In genomic region chr1:203168256-203168786, GRCh38 we compare ENCODE assay signal across 30 cellular contexts. TPM values are rescaled to one million over a fixed set of nuclear protein-coding genes. Genes with fewer than 3 reads are reported as not detected.
DNase-seq lines count a peak whose midpoint lies in the region; FAIRE-seq and TF ChIP-seq lines count a peak whose summit lies in the region.
"Had no signal": no experiment of that assay in that cellular context is flagged by ENCODE, and none has a peak within 500 bp of the region (broad histone marks: within the 10 kb centered on the region; RNA-seq: fewer than 3 reads in every experiment).

No MANE protein-coding gene starts in this region.

- 82% methylated on average over 12 of the region's 12 CpGs; no CpG with 5 or more reads in 1 of the 2 experiments for WGBS in H1 (ENCODE audit: extremely low coverage in 1 of 2, insufficient coverage in 1 of 2, insufficient read length in 1 of 2, insufficient replicate concordance in 2 of 2, low coverage in 1 of 2, low lambda C conversion rate in 2 of 2, missing lambda C conversion rate in 1 of 2), 2 experiments
- no CpG with 5 or more reads among the region's 12 CpGs for WGBS in neuronal stem cell (ENCODE audit: extremely low coverage in 2 of 2, insufficient read length in 2 of 2, insufficient replicate concordance in 1 of 2), 2 donors

- no peaks in the 10 kb centered on the region for H4K20me1 ChIP-seq in H1 (replicated peaks in 1 of 2; ENCODE audit: control insufficient read depth in 1 of 2, insufficient read depth in 2 of 2, low read length in 2 of 2)

- no peak overlapping the region for H2AK5ac ChIP-seq in H1 (ENCODE audit: low read depth, low read length)
- peak overlapping the region; percentile 3 for H2AK5ac ChIP-seq in neuronal stem cell (ENCODE audit: low read depth, low read length)

- no peak for FAIRE-seq in H1 (lab: Jason Lieb, UNC)
- FAIRE-seq: GM12878 had no signal

- no peaks in the 10 kb centered on the region for H3K79me1 ChIP-seq in H1 (ENCODE audit: low read depth, low read length)
- no peaks in the 10 kb centered on the region for H3K79me1 ChIP-seq in neuronal stem cell (ENCODE audit: low read depth, low read length)

- H2BK5ac ChIP-seq in H1 (ENCODE audit: low read depth, low read length) (no peak overlapping the region), neuronal stem cell (ENCODE audit: low read length) (no peak overlapping the region)

- no peak overlapping the region for H3K4me2 ChIP-seq in H1 (ENCODE audit: insufficient read depth in 1 of 2, low read depth in 2 of 2, low read length in 2 of 2)
- no peak overlapping the region for H3K4me2 ChIP-seq in neuronal stem cell (ENCODE audit: insufficient read depth, low read length, poor library complexity, severe bottlenecking)
- H3K4me2 ChIP-seq: PC-9 had no signal

- no peaks in the 10 kb centered on the region for H3K79me2 ChIP-seq in H1 (ENCODE audit: control insufficient read depth in 1 of 2, insufficient read depth in 2 of 2, low read length in 2 of 2)

- H3K14ac ChIP-seq in H1 (ENCODE audit: insufficient read length) (no peak overlapping the region), neuronal stem cell (ENCODE audit: low read length) (no peak overlapping the region)

- H3K18ac ChIP-seq in H1 (ENCODE audit: extremely low read depth, low read length) (no peak overlapping the region), neuronal stem cell (ENCODE audit: low read length) (peak overlapping the region; percentile 72)

- H2BK12ac ChIP-seq in H1 (ENCODE audit: low read depth, low read length) = no peak overlapping the region
- no peak overlapping the region for H2BK12ac ChIP-seq in neuronal stem cell (ENCODE audit: low read length)

- H4K91ac ChIP-seq in H1 (replicated peaks; ENCODE audit: insufficient read length, low read length) (no peak overlapping the region), neuronal stem cell (ENCODE audit: low read depth, low read length, poor library complexity) (no peak overlapping the region)

- peak overlapping the region; percentile 29; the same call in 1 of the 2 replicates for H2BK15ac ChIP-seq in H1 (ENCODE audit: low read length)
- H2BK15ac ChIP-seq in neuronal stem cell (ENCODE audit: low read length) = no peak overlapping the region

- peak; percentile 46 for DNase-seq in activated effector memory CD4-positive, alpha-beta T cell treated with anti-CD3 and anti-CD28 coated beads, Interleukin-2, amount 50 U/mL, for 16 hours
- DNase-seq in activated effector memory CD4-positive, alpha-beta T cell treated with Interleukin-2 at 50 U/mL for 16 hours = no peak
- DNase-seq in H1 (ENCODE audit: low read depth in 1 of 2, low spot score in 2 of 2) (no peak), neuronal stem cell (ENCODE audit: low spot score) (no peak), HPDE6-E6E7 (ENCODE audit: extremely low spot score) (no peak), hippocampal formation (lab: John Stamatoyannopoulos, UW) (no peak)
- DNase-seq in NK-92 treated with Interleukin-12 subunit alpha and Interleukin-12 subunit beta, amount 100 ng/mL, for 24 hours (lab: John Stamatoyannopoulos, UW) = no peak
- no peak for DNase-seq in stimulated activated CD4-positive, alpha-beta T cell treated with anti-CD3 and anti-CD28 coated beads, Interleukin-12 subunit alpha, Interleukin-12 subunit beta, amount 100 ng/mL, for 4 hours
- DNase-seq: 8988T; ACHN; C1 segment of cervical spinal cord; CD4-positive, alpha-beta memory T cell; DMS 273 treated with DMSO at 0.1 percent for 48 hours; DMS79; EL; GDM1; NCI-H1092; NCI-H1436; NCI-H187; NCI-H2081 treated with DMSO at 0.1 percent for 48 hours; NCI-H2171; NCI-H226; NCI-H510A treated with DMSO at 0.1 percent for 48 hours; NCI-H748 treated with DMSO at 0.1 percent for 48 hours; PC-9 had no signal

- H3K27me3 ChIP-seq in H1 (replicated peaks in 1 of 4; ENCODE audit: control insufficient read depth in 3 of 4, extremely low read depth in 1 of 4, insufficient read depth in 3 of 4, low read length in 3 of 4) (no peaks in the 10 kb centered on the region), neuronal stem cell (ENCODE audit: control insufficient read depth in 3 of 3, insufficient read depth in 3 of 3, low read depth in 1 of 3, low read length in 3 of 3) (no peaks in the 10 kb centered on the region)

- no peaks in the 10 kb centered on the region for H3K23me2 ChIP-seq in H1 (ENCODE audit: low read depth, low read length)

- no peak for TF ChIP-seq RAD21 in H1 (IDR thresholded peaks at IDR 0.05 in 1 of 2, conservative IDR thresholded peaks at IDR 0.05 in 1 of 2; ENCODE audit: low read depth in 2 of 2, low read length in 2 of 2)

- H3K4ac ChIP-seq in H1 (replicated peaks; ENCODE audit: insufficient read length, low read depth, low read length) (no peak overlapping the region), neuronal stem cell (ENCODE audit: low read length) (no peak overlapping the region)

- TF ChIP-seq CTCF in H1 (IDR thresholded peaks at IDR 0.05; ENCODE audit: control extremely low read depth in 1 of 3, insufficient read depth in 1 of 3, low read depth in 1 of 3, low read length in 3 of 3) = no peak

- POLR2A ChIA-PET in H1 (lab: Charles Lee; ENCODE audit: partially characterized antibody) = no interaction called here

- H3K4me1 ChIP-seq in H1 (replicated peaks in 1 of 4; ENCODE audit: control insufficient read depth in 3 of 4, insufficient read depth in 4 of 4, low read length in 3 of 4) (peaks cover 0 to 5% (median 0%) of the 10 kb centered on the region in 4 experiments; a peak in 3 of 7 replicates), neuronal stem cell (ENCODE audit: control insufficient read depth in 2 of 2, insufficient read depth in 1 of 2, low read depth in 1 of 2, low read length in 2 of 2) (peaks cover 0 to 9% of the 10 kb centered on the region in 2 donors)
- H3K4me1 ChIP-seq: SJSA1 had no signal

- no peak for TF ChIP-seq POLR2A in H1 (IDR thresholded peaks at IDR 0.05; ENCODE audit: control extremely low read depth in 1 of 2, low read depth in 2 of 2, low read length in 2 of 2)

- H3K23ac ChIP-seq in H1 (ENCODE audit: insufficient read length) = no peak overlapping the region
- no peak overlapping the region for H3K23ac ChIP-seq in neuronal stem cell (ENCODE audit: low read depth, low read length, poor library complexity)

- no peak overlapping the region for H2BK20ac ChIP-seq in H1 (ENCODE audit: low read length)

- H3K9ac ChIP-seq in H1 (replicated peaks in 1 of 4; ENCODE audit: extremely low read depth in 1 of 4, low read depth in 3 of 4, low read length in 3 of 4) (no peak overlapping the region), neuronal stem cell (ENCODE audit: low read depth, low read length, poor library complexity) (no peak overlapping the region)

- CTCF ChIA-PET in H1 (lab: Charles Lee; ENCODE audit: partially characterized antibody) = interaction anchor here (1.0 to 16.8 kb wide), 17 partner anchors 7 to 134 kb away, joined by 3 to 511 read pairs (median 8); partner anchors contain the start of genes ADORA1, CHI3L1, MYBPH and MYOG

- no peak overlapping the region for H4K8ac ChIP-seq in H1 (ENCODE audit: extremely low read depth, insufficient read depth, low read length)
- no peak overlapping the region for H4K8ac ChIP-seq in neuronal stem cell (ENCODE audit: low read depth, low read length)

- no peak overlapping the region for H4K5ac ChIP-seq in H1 (ENCODE audit: insufficient read length, low read depth, low read length)

- H3K27ac ChIP-seq in H1 (ENCODE audit: low read depth, low read length) (no peak overlapping the region), neuronal stem cell (replicated peaks; ENCODE audit: low read length) (no peak overlapping the region)
- H3K27ac ChIP-seq: PC-9, SJSA1 had no signal

- no peaks in the 10 kb centered on the region for H3K36me3 ChIP-seq in H1 (ENCODE audit: control insufficient read depth in 2 of 4, insufficient read depth in 4 of 4, low read length in 3 of 4)
- H3K36me3 ChIP-seq in neuronal stem cell (replicated peaks in 1 of 2; ENCODE audit: control insufficient read depth in 2 of 2, insufficient read depth in 2 of 2, low read length in 2 of 2) = no peaks in the 10 kb centered on the region
- H3K36me3 ChIP-seq: SJSA1 had no signal

- H3K56ac ChIP-seq in H1 (replicated peaks; ENCODE audit: insufficient read length, low read depth, low read length) = no peak overlapping the region

- H3K9me3 ChIP-seq in H1 (ENCODE audit: insufficient read depth in 2 of 2, low read depth in 1 of 2, low read length in 1 of 2) (no peaks in the 10 kb centered on the region), neuronal stem cell (replicated peaks in 1 of 2; ENCODE audit: control insufficient read depth in 2 of 2, insufficient read depth in 1 of 2, low read depth in 1 of 2, low read length in 2 of 2) (no peaks in the 10 kb centered on the region)
- H3K9me3 ChIP-seq: SJSA1 had no signal

- no peak overlapping the region for H2BK120ac ChIP-seq in H1 (replicated peaks; ENCODE audit: low read depth, low read length)
- H2BK120ac ChIP-seq in neuronal stem cell (ENCODE audit: low read depth, low read length) = no peak overlapping the region

- H3K4me3 ChIP-seq in H1 (ENCODE audit: extremely low read depth in 1 of 4, insufficient read depth in 2 of 4, low read depth in 3 of 4, low read length in 4 of 4) (no peak overlapping the region), neuronal stem cell (ENCODE audit: low read length in 2 of 2) (no peak overlapping the region)
- H3K4me3 ChIP-seq: GM12878, PC-9, SJSA1 had no signal

- H2AFZ ChIP-seq in H1 (ENCODE audit: low read length) (no peak overlapping the region), neuronal stem cell (ENCODE audit: low read length) (no peak overlapping the region)
- H2AFZ ChIP-seq: PC-9 had no signal

- no peak for TF ChIP-seq EP300 in H1 (IDR thresholded peaks at IDR 0.05; ENCODE audit: borderline replicate concordance in 1 of 2, low read depth in 2 of 2, low read length in 2 of 2)

RNA-seq across cellular contexts. Expression of gene MYBPH, which starts 7.3 kb away (rescaled TPM):
- not detected in 2 replicates for total RNA-seq in H1 (2021; fragmentation: NEBNext Ultra II Directional; extraction: Animal tissue kit (Norgen Biotek cat#: 25700))
- not detected in 2 replicates for polyA plus RNA-seq in H1 (2011; rRNA removed)
- not detected for polyA plus RNA-seq in H1 (2011; cell fraction: cytosol; rRNA removed)
- polyA plus RNA-seq in H1 (2011; cell fraction: nucleus; rRNA removed) = not detected
- polyA plus RNA-seq in H1 (2012, experiment 1 of 2) = not detected in 4 replicates
- polyA plus RNA-seq in H1 (2012, experiment 2 of 2) = not detected
- not detected for polyA plus RNA-seq in H1 (2013, experiment 1 of 2)
- not detected for polyA plus RNA-seq in H1 (2013, experiment 2 of 2)
- polyA minus RNA-seq in H1 (2011; rRNA and poly(A)+ RNA removed) = not detected in 2 replicates
- not detected for polyA minus RNA-seq in H1 (2011; cell fraction: cytosol; rRNA and poly(A)+ RNA removed)
- not detected for polyA minus RNA-seq in H1 (2011; cell fraction: nucleus; rRNA and poly(A)+ RNA removed)
- not detected for polyA plus RNA-seq in neuronal stem cell (2013, experiment 1 of 2)
- not detected for polyA plus RNA-seq in neuronal stem cell (2013, experiment 2 of 2)
- total RNA-seq: CD4-positive, alpha-beta memory T cell; H4; PC-9; Right ventricle myocardium inferior; SJSA1 had no signal
- polyA plus RNA-seq: CD4-positive, alpha-beta memory T cell had no signal

RNA-seq across cellular contexts. Expression of gene CHI3L1, which starts 18.2 kb away (rescaled TPM):
- not detected in 2 replicates for total RNA-seq in H1 (2021; fragmentation: NEBNext Ultra II Directional; extraction: Animal tissue kit (Norgen Biotek cat#: 25700))
- polyA plus RNA-seq in H1 (2011; rRNA removed) = 0.57 and 1.0 TPM in 2 replicates
- polyA plus RNA-seq in H1 (2011; cell fraction: cytosol; rRNA removed) = 0.66 TPM
- polyA plus RNA-seq in H1 (2011; cell fraction: nucleus; rRNA removed) = 2.8 TPM
- polyA plus RNA-seq in H1 (2012, experiment 1 of 2) = 0.30 to 1.2 TPM (median 0.59 TPM) in 4 replicates
- 0.12 TPM for polyA plus RNA-seq in H1 (2012, experiment 2 of 2)
- polyA plus RNA-seq in H1 (2013, experiment 1 of 2) = 0.14 TPM
- polyA plus RNA-seq in H1 (2013, experiment 2 of 2) = 0.13 TPM
- polyA minus RNA-seq in H1 (2011; rRNA and poly(A)+ RNA removed) = 0.37 TPM in 1 of 2 replicates, not detected in the other
- polyA minus RNA-seq in H1 (2011; cell fraction: cytosol; rRNA and poly(A)+ RNA removed) = not detected
- not detected for polyA minus RNA-seq in H1 (2011; cell fraction: nucleus; rRNA and poly(A)+ RNA removed)
- polyA plus RNA-seq in neuronal stem cell (2013, experiment 1 of 2) = 0.24 TPM
- polyA plus RNA-seq in neuronal stem cell (2013, experiment 2 of 2) = 0.21 TPM
- total RNA-seq: H4, PC-9, RPMI7951, SJSA1 had no signal
- polyA plus RNA-seq: CD4-positive, alpha-beta memory T cell had no signal

RNA-seq across cellular contexts. Expression of gene ADORA1, which starts 40.8 kb away (rescaled TPM):
- 3.3 and 3.5 TPM in 2 replicates for total RNA-seq in H1 (2021; fragmentation: NEBNext Ultra II Directional; extraction: Animal tissue kit (Norgen Biotek cat#: 25700))
- 6.7 and 12.2 TPM in 2 replicates for polyA plus RNA-seq in H1 (2011; rRNA removed)
- 3.4 TPM for polyA plus RNA-seq in H1 (2011; cell fraction: cytosol; rRNA removed)
- 6.7 TPM for polyA plus RNA-seq in H1 (2011; cell fraction: nucleus; rRNA removed)
- polyA plus RNA-seq in H1 (2012, experiment 1 of 2) = 1.7 to 4.4 TPM (median 3.6 TPM) in 4 replicates
- 4.7 TPM for polyA plus RNA-seq in H1 (2012, experiment 2 of 2)
- polyA plus RNA-seq in H1 (2013, experiment 1 of 2) = 4.9 TPM
- 6.0 TPM for polyA plus RNA-seq in H1 (2013, experiment 2 of 2)
- 4.0 and 6.8 TPM in 2 replicates for polyA minus RNA-seq in H1 (2011; rRNA and poly(A)+ RNA removed)
- 2.0 TPM for polyA minus RNA-seq in H1 (2011; cell fraction: cytosol; rRNA and poly(A)+ RNA removed)
- polyA minus RNA-seq in H1 (2011; cell fraction: nucleus; rRNA and poly(A)+ RNA removed) = 3.7 TPM
- 4.7 TPM for polyA plus RNA-seq in neuronal stem cell (2013, experiment 1 of 2)
- 4.6 TPM for polyA plus RNA-seq in neuronal stem cell (2013, experiment 2 of 2)
- total RNA-seq: CD4-positive, alpha-beta memory T cell; GM12878; SJSA1 had no signal
- polyA plus RNA-seq: GM12878 had no signal
